In genomic region chr11:129209891-129210830, GRCh38 we compare ENCODE assay signal across 19 cellular contexts. TPM values are rescaled to one million over a fixed set of nuclear protein-coding genes. Genes with fewer than 3 reads are reported as not detected.
DNase-seq lines count a peak whose midpoint lies in the region; ATAC-seq lines count a peak whose summit lies in the region.
"Had no signal": no experiment of that assay in that cellular context is flagged by ENCODE, and none has a peak within 500 bp of the region (broad histone marks: within the 10 kb centered on the region; RNA-seq: fewer than 3 reads in every experiment).

No MANE protein-coding gene starts in this region.

- H3K27me3 ChIP-seq in HUES48 (ENCODE audit: control insufficient read depth, insufficient read depth, low read length): no peaks in the 10 kb centered on the region
- H3K27me3 ChIP-seq: testis had no signal

- peak overlapping the region; percentile 66 for H3K27ac ChIP-seq in HUES48 (ENCODE audit: low read depth, low read length)
- H3K27ac ChIP-seq: parathyroid adenoma had no signal

- ATAC-seq in left colon (peak; percentile 58), GM21786 (IDR thresholded peaks at IDR 0.05; ENCODE audit: unreplicated experiment) (no peak)
- ATAC-seq: activated naive CD8-positive, alpha-beta T cell treated with anti-CD3 and anti-CD28 coated beads, Interleukin-2, amount 50 U/mL, for 24 hours; naive thymus-derived CD4-positive, alpha-beta T cell; stimulated activated effector memory CD8-positive, alpha-beta T cell treated with anti-CD3 and anti-CD28 coated beads, Interleukin-12 subunit alpha, Interleukin-12 subunit beta, amount 100 ng/mL, for 72 hours had no signal

- DNase-seq in AG08395 (ENCODE audit: low spot score): peak; percentile 28
- DNase-seq in amniotic epithelial cell (ENCODE audit: low read depth): peak; percentile 56
- DNase-seq in left colon: no peak
- DNase-seq in AG08396 (ENCODE audit: low spot score): no peak
- no peak for DNase-seq in RPMI8226
- no peak for DNase-seq in NCI-H82 (lab: John Stamatoyannopoulos, UW)
- DNase-seq: activated CD4-positive, alpha-beta T cell treated with anti-CD3 and anti-CD28 coated beads, Interleukin-2, amount 50 U/mL, for 1 hour; activated naive CD8-positive, alpha-beta T cell treated with anti-CD3 and anti-CD28 coated beads, Interleukin-2, amount 50 U/mL, for 24 hours; cortex of kidney; DMS 273 treated with DMSO at 0.1 percent for 48 hours; kidney; naive thymus-derived CD4-positive, alpha-beta T cell; NCI-H1417 treated with DMSO at 0.1 percent for 48 hours; NCI-H510A treated with DMSO at 0.1 percent for 48 hours had no signal

- peak overlapping the region; percentile 33 for H3K4me3 ChIP-seq in HUES48 (ENCODE audit: low read depth, low read length)
- H3K4me3 ChIP-seq: testis had no signal

- no peaks in the 10 kb centered on the region for H3K9me3 ChIP-seq in HUES48 (ENCODE audit: control insufficient read depth, insufficient read depth, low read length)
- H3K9me3 ChIP-seq: testis had no signal

- H3K4me1 ChIP-seq in HUES48 (ENCODE audit: control insufficient read depth, insufficient read depth, low read length): peaks cover 69% of the 10 kb centered on the region
- H3K4me1 ChIP-seq: parathyroid adenoma had no signal

- H3K36me3 ChIP-seq in HUES48 (ENCODE audit: control insufficient read depth, insufficient read depth, low read length): no peaks in the 10 kb centered on the region

- intact Hi-C loops in left colon (cut with DNase I, micrococcal nuclease): no loop called here

- H3K9ac ChIP-seq in HUES48 (ENCODE audit: low read depth, low read length): no peak overlapping the region
- H3K9ac ChIP-seq: parathyroid adenoma had no signal

RNA-seq across cellular contexts. Expression of gene ARHGAP32, which starts 18.0 kb away (rescaled TPM):
- 10 to 100 TPM; 56.1 to 70.5 TPM for total RNA-seq in left colon

Comparison
In these comparisons a context has a peak if more than half of its experiments do, and no peak if none do; other contexts are left out.
1. DNase-seq: peak in AG08395 (single experiment) and amniotic epithelial cell (single experiment); none in left colon (0 of 2), AG08396 (single experiment), RPMI8226 (single experiment) and NCI-H82 (single experiment).